14 cellular contexts compared by ENCODE assay signal in genomic region chr7:24755096-24755495, GRCh38. TPM values are rescaled to one million over a fixed set of nuclear protein-coding genes. Genes with fewer than 3 reads are reported as not detected.
DNase-seq lines count a peak whose midpoint lies in the region; ATAC-seq, FAIRE-seq and TF ChIP-seq lines count a peak whose summit lies in the region.
"Had no signal": no experiment of that assay in that cellular context is flagged by ENCODE, and none has a peak within 500 bp of the region (broad histone marks: within the 10 kb centered on the region; RNA-seq: fewer than 3 reads in every experiment).

No MANE protein-coding gene starts in this region.

- no peaks in the 10 kb centered on the region for H3K36me3 ChIP-seq in ACC112 (ENCODE audit: insufficient read depth, low read length)
- H3K36me3 ChIP-seq in IMR-90 (ENCODE audit: control insufficient read depth, insufficient read depth, low read length): no peaks in the 10 kb centered on the region; the same call in 1 of the 2 replicates
- no peaks in the 10 kb centered on the region for H3K36me3 ChIP-seq in endothelial cell of umbilical vein (ENCODE audit: control insufficient read depth in 2 of 2, extremely low read depth in 1 of 2, insufficient read depth in 2 of 2, low read length in 2 of 2)
- H3K36me3 ChIP-seq: left ventricle myocardium inferior, neutrophil had no signal

- H3K27me3 ChIP-seq in ACC112 (ENCODE audit: insufficient read depth, low read length): no peaks in the 10 kb centered on the region
- H3K27me3 ChIP-seq in IMR-90 (ENCODE audit: control insufficient read depth, insufficient read depth, low read length): no peaks in the 10 kb centered on the region
- H3K27me3 ChIP-seq in endothelial cell of umbilical vein (ENCODE audit: control insufficient read depth in 2 of 2, insufficient read depth in 2 of 2, low read length in 2 of 2): no peaks in the 10 kb centered on the region

- TF ChIP-seq CTCF in IMR-90 (conservative IDR thresholded peaks at IDR 0.05; ENCODE audit: low read depth, low read length) (no peak), endothelial cell of umbilical vein (IDR thresholded peaks at IDR 0.05; ENCODE audit: extremely low read depth in 1 of 2, insufficient read depth in 1 of 2, low read depth in 1 of 2, low read length in 2 of 2) (no peak), mesothelial cell of epicardium (IDR thresholded peaks at IDR 0.05; ENCODE audit: unreplicated experiment) (no peak)

- peak; percentile 49; the same call in 1 of the 2 replicates for TF ChIP-seq POLR2A in GM12892 (IDR thresholded peaks at IDR 0.05; ENCODE audit: low read depth, low read length)
- TF ChIP-seq POLR2A in IMR-90 (IDR thresholded peaks at IDR 0.05; ENCODE audit: low read depth, low read length): no peak
- TF ChIP-seq POLR2A in endothelial cell of umbilical vein (IDR thresholded peaks at IDR 0.05; ENCODE audit: low read depth, low read length): no peak

- in situ Hi-C loops in IMR-90 (cut with MboI; ENCODE audit: low sequenced_read_pairs): no loop called here

- H3K9me3 Mint-ChIP-seq in mesothelial cell of epicardium: peaks cover under 1% of the 10 kb centered on the region
- H3K9me3 Mint-ChIP-seq: activated CD4-positive, alpha-beta memory T cell treated with anti-CD3 and anti-CD28 coated beads for 36 hours; T-cell had no signal

- H2AK5ac ChIP-seq in IMR-90 (ENCODE audit: low read depth, low read length): peak overlapping the region; percentile 74

- CTCF ChIA-PET in IMR-90 (lab: Yijun Ruan, JAX) (no interaction called here), endothelial cell of umbilical vein (lab: Charles Lee) (interaction anchor here (0.7 to 2.0 kb wide), 5 partner anchors 14 to 128 kb away, joined by 3 to 7 read pairs (median 3); no protein-coding TSS in a partner anchor)

- no peak overlapping the region for H3K4me3 Mint-ChIP-seq in mesothelial cell of epicardium

- intact Hi-C loops in IMR-90 (cut with micrococcal nuclease): loop anchor here (5.0 kb wide), 1 partner anchor 178 kb away; no protein-coding TSS in a partner anchor
- intact Hi-C loops in endothelial cell of umbilical vein (cut with micrococcal nuclease): loop anchor here (1.0 to 5.0 kb wide), 2 partner anchors 26 to 337 kb away; no protein-coding TSS in a partner anchor

- peak overlapping the region; percentile 92 for H3K4ac ChIP-seq in IMR-90 (ENCODE audit: low read depth, low read length)

- H3K36me3 Mint-ChIP-seq in mesothelial cell of epicardium: no peaks in the 10 kb centered on the region
- H3K36me3 Mint-ChIP-seq: activated CD4-positive, alpha-beta memory T cell treated with anti-CD3 and anti-CD28 coated beads for 36 hours; T-cell had no signal

- H3K27me3 Mint-ChIP-seq in mesothelial cell of epicardium (ENCODE audit: low read depth): peaks cover 38% of the 10 kb centered on the region

- H3K4me3 ChIP-seq in ACC112 (ENCODE audit: low read depth, low read length): peak overlapping the region; percentile 85; the same call in 1 of the 2 replicates
- no peak overlapping the region for H3K4me3 ChIP-seq in IMR-90 (ENCODE audit: insufficient read depth, low read depth, low read length)
- H3K4me3 ChIP-seq in endothelial cell of umbilical vein (replicated peaks in 1 of 3; ENCODE audit: insufficient read depth in 1 of 3, low read depth in 1 of 3, low read length in 3 of 3): no peak overlapping the region
- H3K4me3 ChIP-seq: left ventricle myocardium inferior had no signal

- H2AK9ac ChIP-seq in IMR-90 (replicated peaks; ENCODE audit: low read depth, low read length, poor library complexity): peak overlapping the region; percentile 14

- peak overlapping the region; percentile 73 for H2BK120ac ChIP-seq in IMR-90 (ENCODE audit: low read depth, low read length)

- H3K14ac ChIP-seq in IMR-90 (replicated peaks; ENCODE audit: low read depth, low read length): peak overlapping the region; percentile 36

- H3K4me1 ChIP-seq in ACC112 (ENCODE audit: control insufficient read depth, insufficient read depth, low read length, unreplicated experiment) (peaks cover 40% of the 10 kb centered on the region), IMR-90 (ENCODE audit: control insufficient read depth, insufficient read depth, low read length) (peaks cover 24% of the 10 kb centered on the region), endothelial cell of umbilical vein (ENCODE audit: control insufficient read depth, extremely low read depth, insufficient read depth, low read length) (peaks cover 24% of the 10 kb centered on the region)

- peaks cover 17% of the 10 kb centered on the region for H3K4me1 Mint-ChIP-seq in mesothelial cell of epicardium

- peak overlapping the region; percentile 75; the same call in 2 of the 3 replicates for H2BK15ac ChIP-seq in IMR-90 (ENCODE audit: low read depth, low read length)

- H3K9ac ChIP-seq in IMR-90 (ENCODE audit: low read depth, low read length) (no peak overlapping the region), endothelial cell of umbilical vein (replicated peaks; ENCODE audit: extremely low read depth, insufficient read depth, low read length) (no peak overlapping the region)

- H3K9me1 ChIP-seq in IMR-90 (ENCODE audit: insufficient read depth, low read length) (peaks cover 19% of the 10 kb centered on the region), endothelial cell of umbilical vein (replicated peaks; ENCODE audit: control insufficient read depth, extremely low read depth, insufficient read depth, low read length) (no peaks in the 10 kb centered on the region)

- H3K27ac Mint-ChIP-seq in mesothelial cell of epicardium: no peak overlapping the region
- H3K27ac Mint-ChIP-seq: T-cell had no signal

- peak overlapping the region; percentile 82 for H2BK5ac ChIP-seq in IMR-90 (ENCODE audit: low read depth, low read length, poor library complexity, severe bottlenecking)

- 92% methylated on average over 3 of the region's 3 CpGs; no CpG with 5 or more reads in 1 of the 2 experiments for WGBS in IMR-90 (ENCODE audit: extremely low coverage in 2 of 2, insufficient read length in 1 of 2), 2 experiments

- H4K91ac ChIP-seq in IMR-90 (ENCODE audit: insufficient read depth, low read depth, low read length): peak overlapping the region; percentile 47

- 0 out of 2 replicates have a peak overlapping the region, but pooled peaks have one; percentile 2 for H3K56ac ChIP-seq in IMR-90 (ENCODE audit: extremely low read depth, insufficient read depth, low read length)

- H3K18ac ChIP-seq in IMR-90 (ENCODE audit: low read depth, low read length): peak overlapping the region; percentile 71; the same call in 1 of the 2 replicates

- peak overlapping the region; percentile 40 to 52; a peak in 3 of 4 replicates for H4K8ac ChIP-seq in IMR-90 (ENCODE audit: low read depth in 2 of 2, low read length in 2 of 2)

- POLR2A ChIA-PET in IMR-90 (lab: Charles Lee; ENCODE audit: unreplicated experiment) (no interaction called here), endothelial cell of umbilical vein (lab: Charles Lee) (no interaction called here)

- no peak for TF ChIP-seq RAD21 in IMR-90 (IDR thresholded peaks at IDR 0.05; ENCODE audit: low read length)

- FAIRE-seq in GM12892 (lab: Jason Lieb, UNC) (peak; percentile 30), endothelial cell of umbilical vein (lab: Jason Lieb, UNC) (peak; percentile 55)

- H2AFZ ChIP-seq in ACC112 (ENCODE audit: low read length, unreplicated experiment) (no peak overlapping the region), IMR-90 (replicated peaks; ENCODE audit: low read length, poor library complexity) (no peak overlapping the region), endothelial cell of umbilical vein (ENCODE audit: low read depth, low read length) (no peak overlapping the region)

- BruUV-seq in IMR-90 (replicated peaks; lab: Mats Ljungman, UMichigan) (TSS peak; percentile 15), endothelial cell of umbilical vein (replicated peaks; lab: Mats Ljungman, UMichigan) (no TSS peak)

- H3K4me2 ChIP-seq in IMR-90 (ENCODE audit: low read depth, low read length): peak overlapping the region; percentile 58; the same call in 1 of the 2 replicates
- no peak overlapping the region for H3K4me2 ChIP-seq in endothelial cell of umbilical vein (ENCODE audit: insufficient read depth, low read length)

- H3K79me1 ChIP-seq in IMR-90 (ENCODE audit: low read depth in 1 of 2, low read length in 2 of 2): peaks cover 34 to 65% of the 10 kb centered on the region in 2 experiments

- peak overlapping the region; percentile 68; the same call in 1 of the 2 replicates for H2BK20ac ChIP-seq in IMR-90 (ENCODE audit: low read depth, low read length)

- H3K9me3 ChIP-seq in IMR-90 (ENCODE audit: control insufficient read depth, insufficient read depth, low read length) (no peaks in the 10 kb centered on the region), endothelial cell of umbilical vein (replicated peaks; ENCODE audit: control insufficient read depth, insufficient read depth, low read length) (no peaks in the 10 kb centered on the region)
- H3K9me3 ChIP-seq: left ventricle myocardium inferior, neutrophil had no signal

- DNase-seq in GM12892 (ENCODE audit: insufficient read length) (no peak), IMR-90 (no peak), endothelial cell of umbilical vein (ENCODE audit: low read depth, low spot score) (no peak), UCSD-AML1 (lab: John Stamatoyannopoulos, UW; ENCODE audit: unreplicated experiment) (no peak), mesothelial cell of epicardium (ENCODE audit: low spot score in 2 of 2, unreplicated experiment in 2 of 2) (no peak), activated gamma-delta T cell treated with Interleukin-2 at 50 U/mL for 16 hours (no peak)
- no peak for DNase-seq in effector CD4-positive, alpha-beta T cell
- DNase-seq: anterior cingulate cortex, left ventricle myocardium inferior, NCI-H2107, T-cell had no signal

- H4K20me1 ChIP-seq in IMR-90 (ENCODE audit: insufficient read depth, low read length) (no peaks in the 10 kb centered on the region), endothelial cell of umbilical vein (replicated peaks; ENCODE audit: control insufficient read depth, extremely low read depth, insufficient read depth, low read length) (no peaks in the 10 kb centered on the region)

- peak overlapping the region; percentile 54 for H3K23ac ChIP-seq in IMR-90 (ENCODE audit: low read depth, low read length)

- dilution Hi-C loops in IMR-90 (cut with HindIII; ENCODE audit: low sequenced_read_pairs, unreplicated experiment): no loop called here
- dilution Hi-C loops in endothelial cell of umbilical vein (cut with MboI; ENCODE audit: extremely low pct_ligation_motif_present, low sequenced_read_pairs): no loop called here

- peak overlapping the region; percentile 44 for H4K5ac ChIP-seq in IMR-90 (ENCODE audit: low read depth, low read length)

- H3K27ac ChIP-seq in ACC112 (ENCODE audit: low read depth, low read length) (peak overlapping the region; percentile 85), IMR-90 (ENCODE audit: insufficient read depth, low read length) (peak overlapping the region; percentile 13; the same call in 1 of the 2 replicates), endothelial cell of umbilical vein (ENCODE audit: insufficient read depth, low read depth, low read length) (peak overlapping the region; percentile 22)
- H3K27ac ChIP-seq: left ventricle myocardium inferior, neutrophil had no signal

- no peak for ATAC-seq in IMR-90 (ENCODE audit: low read depth)

- peaks cover 32% of the 10 kb centered on the region for H3K79me2 ChIP-seq in ACC112 (ENCODE audit: control insufficient read depth, insufficient read depth, low read length, unreplicated experiment)
- H3K79me2 ChIP-seq in endothelial cell of umbilical vein (ENCODE audit: control insufficient read depth, insufficient read depth, low read length): no peaks in the 10 kb centered on the region

RNA-seq across cellular contexts. Expression of gene GSDME, which starts 2.2 kb away (rescaled TPM):
- 190 TPM for polyA plus RNA-seq in GM12892 (2012; ENCODE audit: missing spikeins)
- 78.7 and 88.3 TPM in 2 replicates for total RNA-seq in IMR-90 (2012; rRNA removed)
- 71.5 and 75.2 TPM in 2 replicates for polyA plus RNA-seq in IMR-90 (2012; rRNA removed)
- 49.6 and 55.2 TPM in 2 replicates for polyA plus RNA-seq in IMR-90 (2012; cell fraction: cytosol; rRNA removed)
- polyA plus RNA-seq in IMR-90 (2012; cell fraction: nucleus; rRNA removed; ENCODE audit: low replicate concordance): 50.0 and 117 TPM in 2 replicates
- 21.3 and 23.4 TPM in 2 replicates for total RNA-seq in endothelial cell of umbilical vein
- polyA plus RNA-seq in endothelial cell of umbilical vein: 18.0 and 21.1 TPM in 2 replicates
- polyA plus RNA-seq in endothelial cell of umbilical vein (2011; cell fraction: cytosol; rRNA removed): 21.2 and 22.6 TPM in 2 replicates
- 35.9 and 37.7 TPM in 2 replicates for polyA plus RNA-seq in endothelial cell of umbilical vein (2011; cell fraction: nucleus; rRNA removed)
- 31.1 and 36.7 TPM in 2 replicates for polyA plus RNA-seq in endothelial cell of umbilical vein (2012)
- 31.2 and 45.3 TPM in 2 replicates for polyA minus RNA-seq in endothelial cell of umbilical vein
- polyA minus RNA-seq in endothelial cell of umbilical vein (2011; cell fraction: cytosol; rRNA and poly(A)+ RNA removed): 14.7 TPM
- 18.1 and 27.4 TPM in 2 replicates for polyA minus RNA-seq in endothelial cell of umbilical vein (2011; cell fraction: nucleus; rRNA and poly(A)+ RNA removed)
- total RNA-seq in mesothelial cell of epicardium: 9.3 to 10.2 TPM (median 9.8 TPM) in 3 replicates

Comparison
In these comparisons a context has a peak if more than half of its experiments do, and no peak if none do; other contexts are left out.
1. H3K27ac ChIP-seq: peak in every context shown above with its lines; median percentile 85 in ACC112; 22 in endothelial cell of umbilical vein; 13 in IMR-90.